Comparison of ENCODE assay signal across 17 cellular contexts in genomic region chr1:89962024-89962741, GRCh38. TPM values are rescaled to one million over a fixed set of nuclear protein-coding genes. Genes with fewer than 3 reads are reported as not detected.
DNase-seq lines count a peak whose midpoint lies in the region; ATAC-seq and TF ChIP-seq lines count a peak whose summit lies in the region.
"Had no signal": no experiment of that assay in that cellular context is flagged by ENCODE, and none has a peak within 500 bp of the region (broad histone marks: within the 10 kb centered on the region; RNA-seq: fewer than 3 reads in every experiment).

No MANE protein-coding gene starts in this region.

- H3K9me3 ChIP-seq in DND-41 (ENCODE audit: insufficient read depth, low read length, severe bottlenecking) (no peaks in the 10 kb centered on the region), psoas muscle (no peaks in the 10 kb centered on the region), Caco-2 (no peaks in the 10 kb centered on the region)
- H3K9me3 ChIP-seq: ascending aorta, Peyer's patch had no signal

- peaks cover 4% of the 10 kb centered on the region for H3K4me1 Mint-ChIP-seq in Caco-2 (ENCODE audit: low read depth, unreplicated experiment)

- no peaks in the 10 kb centered on the region for H3K27me3 ChIP-seq in DND-41 (ENCODE audit: insufficient read depth, low read length, poor library complexity)
- no peaks in the 10 kb centered on the region for H3K27me3 ChIP-seq in psoas muscle (ENCODE audit: insufficient read depth in 3 of 3, low read length in 2 of 3)
- H3K27me3 ChIP-seq in Caco-2 (replicated peaks; ENCODE audit: control insufficient read depth, insufficient read depth, low read length) = no peaks in the 10 kb centered on the region
- H3K27me3 ChIP-seq: ascending aorta, Peyer's patch had no signal

- H3K4me1 ChIP-seq in DND-41 (ENCODE audit: insufficient read depth, low read length) (peaks cover 42% of the 10 kb centered on the region), psoas muscle (no peaks in the 10 kb centered on the region), Caco-2 (no peaks in the 10 kb centered on the region)
- H3K4me1 ChIP-seq: ascending aorta, Peyer's patch had no signal

- ATAC-seq in DND-41 (ENCODE audit: insufficient read depth, low read depth) (no peak), HG02610 (IDR thresholded peaks at IDR 0.05; ENCODE audit: unreplicated experiment) (peak; percentile 64), psoas muscle (no peak), GM18858 (IDR thresholded peaks at IDR 0.05; ENCODE audit: unreplicated experiment) (no peak)
- ATAC-seq: activated T-helper 17 cell treated with anti-CD3 and anti-CD28 coated beads, Interleukin-2, amount 50 U/mL, for 72 hours had no signal

- H3K4me3 ChIP-seq in DND-41 (ENCODE audit: low read depth in 1 of 2, low read length in 2 of 2) (no peak overlapping the region), psoas muscle (no peak overlapping the region), Caco-2 (ENCODE audit: low read depth, low read length) (no peak overlapping the region)
- H3K4me3 ChIP-seq: ascending aorta, Peyer's patch had no signal

- no peaks in the 10 kb centered on the region for H4K20me1 ChIP-seq in DND-41 (ENCODE audit: insufficient read depth, low read length)

- TF ChIP-seq CTCF in DND-41 (IDR thresholded peaks at IDR 0.05; ENCODE audit: borderline replicate concordance, extremely low read depth, low read length, poor library complexity, severe bottlenecking) (no peak), psoas muscle (IDR thresholded peaks at IDR 0.05) (no peak), Caco-2 (IDR thresholded peaks at IDR 0.05; ENCODE audit: insufficient read depth in 1 of 2, low read depth in 1 of 2, low read length in 1 of 2, severe bottlenecking in 1 of 2, unreplicated experiment in 1 of 2) (no peak)

- CTCF ChIA-PET in Caco-2 (lab: Charles Lee) = no interaction called here

- WGBS in psoas muscle, 3 donors = 71 to 78% (median 71%) methylated on average over 6 of the region's 6 CpGs

- BruUV-seq in Caco-2 (replicated peaks; lab: Mats Ljungman, UMichigan) = no TSS peak

- H3K9ac ChIP-seq in DND-41 (ENCODE audit: low read depth, low read length) = no peak overlapping the region

- no peak overlapping the region for H3K4me3 Mint-ChIP-seq in Caco-2 (ENCODE audit: unreplicated experiment)
- H3K4me3 Mint-ChIP-seq: activated T-helper 17 cell treated with anti-CD3 and anti-CD28 coated beads, Interleukin-2, amount 50 U/mL, for 72 hours; CD4-positive, alpha-beta T cell; neural crest cell; T-helper 2 cell treated with Interferon-gamma antibody and Interleukin-4, amounts not matched to agents 5 μg/mL and 100 μg/mL, for 36 hours had no signal

- H2AFZ ChIP-seq in DND-41 (ENCODE audit: low read depth, low read length) = no peak overlapping the region

- POLR2A ChIA-PET in Caco-2 (lab: Charles Lee) = no interaction called here

- intact Hi-C loops in psoas muscle (cut with DNase I) (no loop called here), Caco-2 (cut with micrococcal nuclease; ENCODE audit: unreplicated experiment) (no loop called here)

- no peaks in the 10 kb centered on the region for H3K36me3 Mint-ChIP-seq in Caco-2 (ENCODE audit: insufficient read depth, unreplicated experiment)

- no peak for DNase-seq in DND-41
- peak; percentile 60 for DNase-seq in astrocyte of the hippocampus (ENCODE audit: low read depth, low spot score)
- peak; percentile 66 for DNase-seq in islet precursor cell
- DNase-seq in psoas muscle = no peak
- DNase-seq in activated gamma-delta T cell (lab: John Stamatoyannopoulos, UW) = no peak
- no peak for DNase-seq in Caco-2
- DNase-seq: CD4-positive, alpha-beta T cell; NCI-H1436 treated with DMSO at 0.1 percent for 48 hours; NCI-H510A treated with DMSO at 0.1 percent for 48 hours; Peyer's patch had no signal

- peak overlapping the region; percentile 24; the same call in 1 of the 2 replicates for H3K27ac ChIP-seq in DND-41 (ENCODE audit: low read length)
- H3K27ac ChIP-seq in psoas muscle = no peak overlapping the region
- H3K27ac ChIP-seq: ascending aorta, Peyer's patch had no signal

- H3K9me3 Mint-ChIP-seq in Caco-2 (ENCODE audit: unreplicated experiment) = no peaks in the 10 kb centered on the region
- H3K9me3 Mint-ChIP-seq: activated T-helper 17 cell treated with anti-CD3 and anti-CD28 coated beads, Interleukin-2, amount 50 U/mL, for 72 hours; CD4-positive, alpha-beta T cell had no signal

- H3K36me3 ChIP-seq in DND-41 (ENCODE audit: insufficient read depth, low read length) = no peaks in the 10 kb centered on the region
- H3K36me3 ChIP-seq in psoas muscle (ENCODE audit: insufficient read depth in 1 of 2, low read depth in 1 of 2) = no peaks in the 10 kb centered on the region
- H3K36me3 ChIP-seq in Caco-2 (ENCODE audit: control insufficient read depth, insufficient read depth, low read length) = no peaks in the 10 kb centered on the region
- H3K36me3 ChIP-seq: ascending aorta, Peyer's patch had no signal

- no peak overlapping the region for H3K27ac Mint-ChIP-seq in Caco-2 (ENCODE audit: unreplicated experiment)
- H3K27ac Mint-ChIP-seq: activated T-helper 17 cell treated with anti-CD3 and anti-CD28 coated beads, Interleukin-2, amount 50 U/mL, for 72 hours; CD4-positive, alpha-beta T cell; IgD-negative memory B cell; T-helper 2 cell treated with Interferon-gamma antibody and Interleukin-4, amounts not matched to agents 5 μg/mL and 100 μg/mL, for 36 hours had no signal

- H3K27me3 Mint-ChIP-seq in Caco-2 (ENCODE audit: insufficient read depth, unreplicated experiment) = no peaks in the 10 kb centered on the region

- H3K79me2 ChIP-seq in DND-41 (ENCODE audit: insufficient read depth, low read length) = no peaks in the 10 kb centered on the region

- H3K4me2 ChIP-seq in DND-41 (ENCODE audit: insufficient read depth, low read length) = no peak overlapping the region

RNA-seq across cellular contexts. Expression of gene ZNF326, which starts 32.7 kb away (rescaled TPM):
- total RNA-seq in psoas muscle (10 to 100 TPM in 2 of 4 donors, 1 to 10 TPM in 2; 5.9 to 16.0 (median 10.7) TPM), Caco-2 (2022) (31.7 and 32.3 TPM in 2 replicates)
- polyA plus RNA-seq in psoas muscle = 10 to 100 TPM in 1 of 3 donors, 1 to 10 TPM in 2; 8.5 to 13.1 (median 10.0) TPM

Comparison
In these comparisons a context has a peak if more than half of its experiments do, and no peak if none do; other contexts are left out.
1. DNase-seq: peak in astrocyte of the hippocampus (single experiment) and islet precursor cell (single experiment); none in DND-41 (single experiment), psoas muscle (0 of 2), activated gamma-delta T cell (single experiment) and Caco-2 (0 of 2).